ENCODE assay signal across 20 cellular contexts in the genomic region with DNA sequence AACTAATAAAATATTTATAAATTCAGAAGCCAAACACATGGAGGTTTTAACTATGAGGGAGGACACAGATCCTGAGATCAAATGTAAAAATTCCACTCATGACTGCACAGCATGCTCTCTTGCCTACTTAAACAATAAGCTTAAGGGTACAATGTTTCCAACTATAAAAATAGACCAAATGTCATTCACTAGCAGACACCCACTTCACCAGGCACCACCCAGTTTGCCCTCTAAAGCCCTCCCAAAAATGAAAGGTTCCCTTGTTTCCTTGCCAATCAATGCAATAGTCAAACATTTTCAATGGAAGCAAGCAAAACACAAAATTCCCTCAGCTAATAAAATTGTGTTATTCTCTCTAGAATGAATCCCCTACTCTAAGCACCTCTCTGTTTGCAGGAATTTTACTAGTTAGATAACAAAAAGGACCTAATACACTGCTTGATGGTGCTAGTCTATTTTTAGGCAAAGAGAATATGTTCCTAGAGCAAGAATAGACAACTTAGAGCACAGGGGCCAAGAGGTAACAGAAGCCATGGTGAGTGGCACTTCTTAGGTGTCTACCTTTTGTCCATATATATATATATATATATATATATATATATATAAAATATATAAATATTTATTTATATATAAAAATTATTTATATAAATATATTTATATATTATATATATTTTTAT.
DNase-seq lines count a peak whose midpoint lies in the region; ATAC-seq lines count a peak whose summit lies in the region.
"Had no signal": no experiment of that assay in that cellular context is flagged by ENCODE, and none has a peak within 500 bp of the region (broad histone marks: within the 10 kb centered on the region; RNA-seq: fewer than 3 reads in every experiment).

No MANE protein-coding gene starts in this region.

- no peaks in the 10 kb centered on the region for H3K4me1 ChIP-seq in right cardiac atrium (ENCODE audit: control insufficient read depth, insufficient read depth, low read length)
- H3K4me1 ChIP-seq: BE2C, Caco-2 had no signal

- H3K9me3 ChIP-seq in right cardiac atrium (ENCODE audit: control insufficient read depth, low read length): no peaks in the 10 kb centered on the region
- H3K9me3 ChIP-seq: BE2C had no signal

- H3K27me3 ChIP-seq in right cardiac atrium (ENCODE audit: control insufficient read depth, insufficient read depth): no peaks in the 10 kb centered on the region
- H3K27me3 ChIP-seq: BE2C had no signal

- DNase-seq in Right ventricle myocardium inferior (ENCODE audit: missing footprints): no peak
- no peak for DNase-seq in cardiac septum (ENCODE audit: low spot score)
- DNase-seq in Right ventricle myocardium superior: no peak
- DNase-seq in right cardiac atrium: no peak
- no peak for DNase-seq in GF-D8 (lab: John Stamatoyannopoulos, UW)
- DNase-seq in OCI-M2 (lab: John Stamatoyannopoulos, UW; ENCODE audit: unreplicated experiment): no peak
- DNase-seq: BE2C; Caco-2; CD4-positive, CD25-positive, alpha-beta regulatory T cell; GDM1; NCI-H1417 treated with DMSO at 0.1 percent for 48 hours; NCI-H187 treated with DMSO at 0.1 percent for 48 hours; NCI-H2171; NCI-H526 had no signal

- no peak overlapping the region for H3K27ac ChIP-seq in right cardiac atrium (ENCODE audit: low read length)
- H3K27ac ChIP-seq: SK-N-MC had no signal

- intact Hi-C loops in Right ventricle myocardium inferior (cut with DNase I) (loop anchor here (5.0 kb wide), 1 partner anchor 134 kb away; the partner anchor contains the start of gene HOMER1), cardiac septum (cut with DNase I) (no loop called here), Right ventricle myocardium superior (cut with DNase I) (no loop called here), right cardiac atrium (cut with DNase I) (no loop called here)

- ATAC-seq in Right ventricle myocardium inferior: peak; percentile 94
- peak; percentile 96 for ATAC-seq in Right ventricle myocardium superior (ENCODE audit: poor library complexity)
- peak; percentile 83 to 87 for ATAC-seq in right cardiac atrium
- no peak for ATAC-seq in GM19455 (IDR thresholded peaks at IDR 0.05; ENCODE audit: unreplicated experiment)
- no peak for ATAC-seq in HG02981 (IDR thresholded peaks at IDR 0.05; ENCODE audit: unreplicated experiment)
- ATAC-seq: GM23338, K562, Panc1 had no signal

- H3K4me3 ChIP-seq in right cardiac atrium (ENCODE audit: low read length): no peak overlapping the region
- H3K4me3 ChIP-seq: GM23338, K562, SK-N-MC had no signal

Comparison
In these comparisons a context has a peak if more than half of its experiments do, and no peak if none do; other contexts are left out.
1. ATAC-seq: peak in Right ventricle myocardium inferior (single experiment), Right ventricle myocardium superior (single experiment) and right cardiac atrium (2 of 2); none in GM19455 (single experiment) and HG02981 (single experiment).